ENCODE assay signal across 8 cellular contexts in the genomic region with DNA sequence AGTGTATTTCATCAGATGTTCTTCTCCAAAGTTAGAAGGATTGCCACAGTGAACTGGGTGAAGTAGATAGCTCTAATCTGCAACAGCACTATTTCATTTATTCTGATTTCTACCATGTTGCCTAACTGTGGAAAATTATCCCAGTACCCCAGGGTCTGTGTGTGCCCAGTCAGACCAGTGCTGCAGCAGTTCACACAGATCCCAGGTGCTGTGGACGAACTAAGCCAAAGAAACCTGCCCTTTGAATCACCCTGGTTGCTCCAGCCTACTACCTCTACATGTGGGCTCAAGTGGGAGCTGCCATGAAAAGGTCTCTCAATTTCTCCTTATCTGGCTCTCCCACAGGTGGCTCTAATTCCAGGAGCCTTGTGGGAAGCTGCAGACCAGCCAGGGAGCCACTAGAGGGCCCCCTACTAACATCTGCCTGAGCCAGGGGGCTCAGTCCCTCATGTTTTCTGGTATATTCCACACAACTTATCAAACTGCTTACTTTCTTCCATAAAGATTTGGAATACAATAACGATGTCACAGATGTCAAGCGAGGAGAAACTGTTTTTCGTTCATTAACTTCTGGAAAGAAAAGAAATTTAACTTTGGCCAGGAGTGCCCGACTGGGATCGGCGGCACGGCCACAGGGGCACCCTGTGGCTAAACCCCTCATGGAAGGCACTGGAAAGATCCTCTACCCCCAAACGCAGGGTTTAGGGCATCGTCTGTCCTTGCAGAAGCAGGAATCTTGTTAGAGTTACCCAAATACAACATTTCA. TPM values are rescaled to one million over a fixed set of nuclear protein-coding genes. Genes with fewer than 3 reads are reported as not detected.
DNase-seq lines count a peak whose midpoint lies in the region; ATAC-seq and TF ChIP-seq lines count a peak whose summit lies in the region.

No MANE protein-coding gene starts in this region.

- peaks cover 6% of the 10 kb centered on the region for H3K9me3 Mint-ChIP-seq in MCF 10A (ENCODE audit: unreplicated experiment)

- intact Hi-C loops in MCF 10A (cut with micrococcal nuclease): loop anchor here (5.0 kb wide), 1 partner anchor 145 kb away; no protein-coding TSS in a partner anchor

- H3K9ac ChIP-seq in SK-N-SH: no peak overlapping the region

- no peak overlapping the region for H3K4me2 ChIP-seq in SK-N-SH

- CTCF ChIA-PET in SK-N-SH (lab: Yijun Ruan, JAX): interaction anchor here (0.9 to 2.8 kb wide), 8 partner anchors 10 to 120 kb away, joined by 3 to 16 read pairs (median 4); no protein-coding TSS in a partner anchor
- CTCF ChIA-PET in MCF 10A (lab: Yijun Ruan, JAX): interaction anchor here (0.6 to 2.3 kb wide), 7 partner anchors 9 to 488 kb away, joined by 3 to 17 read pairs (median 3); no protein-coding TSS in a partner anchor

- no peaks in the 10 kb centered on the region for H3K79me2 ChIP-seq in SK-N-SH (ENCODE audit: insufficient read depth)

- no peaks in the 10 kb centered on the region for H3K36me3 ChIP-seq in SK-N-SH (replicated peaks in 1 of 2; ENCODE audit: control insufficient read depth in 1 of 2, insufficient read depth in 2 of 2, low read length in 1 of 2)

- TF ChIP-seq EP300 in SK-N-SH (IDR thresholded peaks at IDR 0.05; ENCODE audit: borderline replicate concordance in 1 of 2, low read depth in 1 of 2, low read length in 1 of 2): no peak

- H3K27me3 Mint-ChIP-seq in MCF 10A (ENCODE audit: insufficient read depth, unreplicated experiment): no peaks in the 10 kb centered on the region

- H3K4me1 ChIP-seq in SK-N-SH (ENCODE audit: control insufficient read depth in 1 of 2, insufficient read depth in 2 of 2, low read depth in 1 of 2, low read length in 1 of 2): no peaks in the 10 kb centered on the region; a peak in 1 of 4 replicates

- H3F3A ChIP-seq in SK-N-SH (replicated peaks; ENCODE audit: insufficient read depth): no peaks in the 10 kb centered on the region

- H3K9me3 ChIP-seq in SK-N-SH: no peaks in the 10 kb centered on the region

- peak overlapping the region; percentile 90 for H3K27ac Mint-ChIP-seq in MCF 10A (ENCODE audit: low read depth, unreplicated experiment)

- no peak overlapping the region for H2AFZ ChIP-seq in SK-N-SH (ENCODE audit: low read depth)

- POLR2A ChIA-PET in SK-N-SH (lab: Yijun Ruan, JAX) (no interaction called here), MCF 10A (lab: Yijun Ruan, JAX) (interaction anchor here (0.7 to 2.1 kb wide), 9 partner anchors 13 to 578 kb away, joined by 3 to 11 read pairs (median 4); no protein-coding TSS in a partner anchor)

- BruUV-seq in MCF 10A (replicated peaks; lab: Mats Ljungman, UMichigan): TSS peak; percentile 64

- peak; percentile 65 for TF ChIP-seq RAD21 in SK-N-SH (IDR thresholded peaks at IDR 0.05; ENCODE audit: low read length)

- peaks cover 59% of the 10 kb centered on the region for H3K4me1 Mint-ChIP-seq in MCF 10A (ENCODE audit: insufficient read depth, unreplicated experiment)

- TF ChIP-seq CTCF in SK-N-SH (IDR thresholded peaks at IDR 0.05): peak; percentile 67
- TF ChIP-seq CTCF in MCF 10A (IDR thresholded peaks at IDR 0.05; ENCODE audit: unreplicated experiment): peak; percentile 70

- peak overlapping the region; percentile 2 for H3K4me3 Mint-ChIP-seq in MCF 10A (ENCODE audit: unreplicated experiment)

- H3K4me3 ChIP-seq in SK-N-SH (ENCODE audit: low read depth in 2 of 2, low read length in 1 of 2): peak overlapping the region in 1 of 2 experiments; percentile 50; a peak in 1 of 4 replicates

- peak; percentile 28 for DNase-seq in activated gamma-delta T cell treated with Interleukin-2 at 50 U/mL for 16 hours
- no peak for DNase-seq in activated gamma-delta T cell (lab: John Stamatoyannopoulos, UW)
- peak; percentile 66 for DNase-seq in Kasumi-1 (lab: John Stamatoyannopoulos, UW)
- peak; percentile 64 for DNase-seq in SK-N-SH
- DNase-seq in MCF 10A (ENCODE audit: unreplicated experiment): peak; percentile 74
- peak; percentile 46 for DNase-seq in kidney tubule cell (ENCODE audit: low spot score)
- DNase-seq in stimulated activated naive CD8-positive, alpha-beta T cell treated with anti-CD3 and anti-CD28 coated beads, Interleukin-15, Interleukin-2, amounts not matched to agents 100 U/mL and 50 U/mL, for 24 hours: peak; percentile 48

- H3K9me2 ChIP-seq in SK-N-SH: no peaks in the 10 kb centered on the region

- H3K36me3 Mint-ChIP-seq in MCF 10A (ENCODE audit: insufficient read depth, unreplicated experiment): no peaks in the 10 kb centered on the region

- WGBS in SK-N-SH (ENCODE audit: low lambda C conversion rate): 40% methylated on average over 10 of the region's 10 CpGs

- ATAC-seq in stimulated activated naive CD8-positive, alpha-beta T cell treated with anti-CD3 and anti-CD28 coated beads, Interleukin-15, Interleukin-2, amounts not matched to agents 100 U/mL and 50 U/mL, for 24 hours: no peak
- ATAC-seq in HG03460 (IDR thresholded peaks at IDR 0.05; ENCODE audit: unreplicated experiment): no peak

- no peaks in the 10 kb centered on the region; the same call in 1 of the 2 replicates for H3K27me3 ChIP-seq in SK-N-SH (ENCODE audit: insufficient read depth)

- H3K27ac ChIP-seq in SK-N-SH (ENCODE audit: low read depth in 2 of 2, low read length in 1 of 2): no peak overlapping the region

- H4K20me1 ChIP-seq in SK-N-SH (ENCODE audit: insufficient read depth): no peaks in the 10 kb centered on the region

TF ChIP-seq in SK-N-SH, 30 proteins besides CTCF, POLR2A, EP300 and RAD21:
- TF ChIP-seq TEAD4 (IDR thresholded peaks at IDR 0.05; ENCODE audit: borderline replicate concordance, insufficient read depth): no peak
- TF ChIP-seq JUND (IDR thresholded peaks at IDR 0.05): no peak
- TF ChIP-seq, protein P1, sequence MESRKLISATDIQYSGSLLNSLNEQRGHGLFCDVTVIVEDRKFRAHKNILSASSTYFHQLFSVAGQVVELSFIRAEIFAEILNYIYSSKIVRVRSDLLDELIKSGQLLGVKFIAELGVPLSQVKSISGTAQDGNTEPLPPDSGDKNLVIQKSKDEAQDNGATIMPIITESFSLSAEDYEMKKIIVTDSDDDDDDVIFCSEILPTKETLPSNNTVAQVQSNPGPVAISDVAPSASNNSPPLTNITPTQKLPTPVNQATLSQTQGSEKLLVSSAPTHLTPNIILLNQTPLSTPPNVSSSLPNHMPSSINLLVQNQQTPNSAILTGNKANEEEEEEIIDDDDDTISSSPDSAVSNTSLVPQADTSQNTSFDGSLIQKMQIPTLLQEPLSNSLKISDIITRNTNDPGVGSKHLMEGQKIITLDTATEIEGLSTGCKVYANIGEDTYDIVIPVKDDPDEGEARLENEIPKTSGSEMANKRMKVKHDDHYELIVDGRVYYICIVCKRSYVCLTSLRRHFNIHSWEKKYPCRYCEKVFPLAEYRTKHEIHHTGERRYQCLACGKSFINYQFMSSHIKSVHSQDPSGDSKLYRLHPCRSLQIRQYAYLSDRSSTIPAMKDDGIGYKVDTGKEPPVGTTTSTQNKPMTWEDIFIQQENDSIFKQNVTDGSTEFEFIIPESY (IDR thresholded peaks at IDR 0.05; ENCODE audit: borderline replicate concordance, low read depth): no peak
- TF ChIP-seq TCF12 (IDR thresholded peaks at IDR 0.05): no peak
- TF ChIP-seq FOXJ3 (CRISPR knock-in tag; IDR thresholded peaks at IDR 0.05): no peak
- TF ChIP-seq NFIC (IDR thresholded peaks at IDR 0.05; ENCODE audit: borderline replicate concordance): no peak
- TF ChIP-seq SMC3 (IDR thresholded peaks at IDR 0.05; ENCODE audit: low read depth, low read length): peak; percentile 49; the same call in 1 of the 2 replicates

RNA-seq across cellular contexts. Expression of a gene that starts 31.6 kb away (rescaled TPM):
- not detected in 2 replicates for polyA plus RNA-seq in SK-N-SH (2012; rRNA removed)
- not detected in 2 replicates for polyA plus RNA-seq in SK-N-SH (2012; cell fraction: cytosol; rRNA removed)
- polyA plus RNA-seq in SK-N-SH (2012; cell fraction: nucleus; rRNA removed): not detected in 2 replicates
- not detected in 2 replicates for total RNA-seq in MCF 10A (2022)
